18 cellular contexts compared by ENCODE assay signal in the genomic region with DNA sequence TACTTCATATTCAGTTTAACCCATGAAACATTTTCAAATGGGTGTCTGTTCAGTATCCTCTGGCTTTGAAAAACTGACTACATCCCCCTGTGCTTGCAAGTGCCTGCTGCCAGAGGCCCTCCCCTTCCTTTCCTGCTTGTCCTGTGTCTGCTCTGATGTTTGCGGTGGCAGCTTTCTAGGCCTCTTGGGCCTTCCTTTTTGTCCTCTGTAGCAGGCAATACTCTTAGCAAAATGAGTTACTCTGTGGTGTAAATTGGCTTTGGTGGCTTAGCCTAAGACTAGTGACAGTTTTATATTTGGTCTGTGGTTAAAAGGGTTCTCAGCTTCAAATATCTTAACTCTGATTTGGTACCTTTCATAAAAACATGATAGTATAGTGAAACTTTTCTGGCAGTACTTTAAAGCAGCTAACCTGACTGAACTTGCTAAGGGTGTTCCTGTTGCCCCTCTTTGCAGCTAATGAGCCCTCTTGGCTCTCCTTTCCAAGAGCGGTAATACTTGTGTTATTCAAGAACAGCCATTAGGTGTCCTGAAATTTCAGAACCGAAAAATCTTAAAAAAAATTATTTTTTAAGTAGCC.
DNase-seq lines count a peak whose midpoint lies in the region; ATAC-seq and TF ChIP-seq lines count a peak whose summit lies in the region.
"Had no signal": no experiment of that assay in that cellular context is flagged by ENCODE, and none has a peak within 500 bp of the region (broad histone marks: within the 10 kb centered on the region; RNA-seq: fewer than 3 reads in every experiment).

No MANE protein-coding gene starts in this region.

- ATAC-seq in DND-41 (ENCODE audit: insufficient read depth, low read depth), result peak; percentile 50; the same call in 1 of the 3 replicates
- ATAC-seq in naive thymus-derived CD4-positive, alpha-beta T cell, result peak; percentile 24

- no peak overlapping the region for H3K4me3 Mint-ChIP-seq in activated CD4-positive, alpha-beta T cell treated with anti-CD3 and anti-CD28 coated beads, Interleukin-2, amount 10 ng/mL, durations not matched to agents 24 days and 14 days
- no peak overlapping the region for H3K4me3 Mint-ChIP-seq in activated T-helper 2 cell treated with anti-CD3 and anti-CD28 coated beads, Interferon-gamma antibody, Interleukin-2, Interleukin-4, amounts not matched to agents 10 μg/mL and 5 μg/mL and 100 μg/mL, durations not matched to agents 14 hours and 24 hours and 36 hours (ENCODE audit: low read depth)
- peak overlapping the region in 4 of 10 donors; percentile 0 to 46 (median 24) for H3K4me3 Mint-ChIP-seq in naive thymus-derived CD4-positive, alpha-beta T cell

- H3K9me3 ChIP-seq in DND-41 (ENCODE audit: insufficient read depth, low read length, severe bottlenecking), result no peaks in the 10 kb centered on the region
- no peaks in the 10 kb centered on the region for H3K9me3 ChIP-seq in naive thymus-derived CD4-positive, alpha-beta T cell (ENCODE audit: control insufficient read depth in 2 of 3, low read length in 3 of 3)
- H3K9me3 ChIP-seq: BLaER1 treated with 17β-estradiol and CSF1 and Interleukin-3, amounts not matched to agents 10 nM and 100 nM; Peyer's patch; transverse colon had no signal

- no peaks in the 10 kb centered on the region for H3K79me2 ChIP-seq in DND-41 (ENCODE audit: insufficient read depth, low read length)
- H3K79me2 ChIP-seq: parathyroid adenoma had no signal

- no peaks in the 10 kb centered on the region for H3K27me3 Mint-ChIP-seq in activated CD4-positive, alpha-beta T cell treated with anti-CD3 and anti-CD28 coated beads, Interleukin-2, amount 10 ng/mL, durations not matched to agents 24 days and 14 days
- no peaks in the 10 kb centered on the region for H3K27me3 Mint-ChIP-seq in activated T-helper 2 cell treated with anti-CD3 and anti-CD28 coated beads, Interferon-gamma antibody, Interleukin-2, Interleukin-4, amounts not matched to agents 10 μg/mL and 5 μg/mL and 100 μg/mL, durations not matched to agents 14 hours and 24 hours and 36 hours (ENCODE audit: low read depth)
- H3K27me3 Mint-ChIP-seq in naive thymus-derived CD4-positive, alpha-beta T cell, result no peaks in the 10 kb centered on the region

- no peak overlapping the region for H3K27ac ChIP-seq in DND-41 (ENCODE audit: low read length)
- peak overlapping the region; percentile 58 for H3K27ac ChIP-seq in naive thymus-derived CD4-positive, alpha-beta T cell (ENCODE audit: low read depth, low read length)
- H3K27ac ChIP-seq: BLaER1 treated with 17β-estradiol and CSF1 and Interleukin-3, amounts not matched to agents 10 nM and 100 nM; parathyroid adenoma; Peyer's patch; transverse colon had no signal

- no peak for TF ChIP-seq CTCF in DND-41 (IDR thresholded peaks at IDR 0.05; ENCODE audit: borderline replicate concordance, extremely low read depth, low read length, poor library complexity, severe bottlenecking)

- no peak overlapping the region for H3K4me3 ChIP-seq in DND-41 (ENCODE audit: low read depth in 1 of 2, low read length in 2 of 2)
- no peak overlapping the region for H3K4me3 ChIP-seq in naive thymus-derived CD4-positive, alpha-beta T cell (ENCODE audit: low read length)
- H3K4me3 ChIP-seq: BLaER1 treated with 17β-estradiol and CSF1 and Interleukin-3, amounts not matched to agents 10 nM and 100 nM; Peyer's patch; transverse colon had no signal

- H2AFZ ChIP-seq in DND-41 (ENCODE audit: low read depth, low read length), result no peak overlapping the region
- H2AFZ ChIP-seq: parathyroid adenoma had no signal

- H3K36me3 Mint-ChIP-seq in activated CD4-positive, alpha-beta T cell treated with anti-CD3 and anti-CD28 coated beads, Interleukin-2, amount 10 ng/mL, durations not matched to agents 24 days and 14 days (ENCODE audit: low read depth), result peaks cover 53% of the 10 kb centered on the region
- peaks cover 78% of the 10 kb centered on the region for H3K36me3 Mint-ChIP-seq in activated T-helper 2 cell treated with anti-CD3 and anti-CD28 coated beads, Interferon-gamma antibody, Interleukin-2, Interleukin-4, amounts not matched to agents 10 μg/mL and 5 μg/mL and 100 μg/mL, durations not matched to agents 14 hours and 24 hours and 36 hours (ENCODE audit: low read depth)
- H3K36me3 Mint-ChIP-seq in naive thymus-derived CD4-positive, alpha-beta T cell, result peaks cover 33 to 93% (median 83%) of the 10 kb centered on the region in 5 donors

- H3K4me1 ChIP-seq in DND-41 (ENCODE audit: insufficient read depth, low read length), result no peaks in the 10 kb centered on the region
- no peaks in the 10 kb centered on the region for H3K4me1 ChIP-seq in naive thymus-derived CD4-positive, alpha-beta T cell (ENCODE audit: control insufficient read depth in 2 of 2, insufficient read depth in 2 of 2, low read length in 2 of 2)
- H3K4me1 ChIP-seq: parathyroid adenoma, Peyer's patch, transverse colon had no signal

- H4K20me1 ChIP-seq in DND-41 (ENCODE audit: insufficient read depth, low read length), result no peaks in the 10 kb centered on the region

- H3K9me3 Mint-ChIP-seq in activated CD4-positive, alpha-beta T cell treated with anti-CD3 and anti-CD28 coated beads, Interleukin-2, amount 10 ng/mL, durations not matched to agents 24 days and 14 days, result peaks cover 4% of the 10 kb centered on the region
- H3K9me3 Mint-ChIP-seq in activated T-helper 2 cell treated with anti-CD3 and anti-CD28 coated beads, Interferon-gamma antibody, Interleukin-2, Interleukin-4, amounts not matched to agents 10 μg/mL and 5 μg/mL and 100 μg/mL, durations not matched to agents 14 hours and 24 hours and 36 hours, result no peaks in the 10 kb centered on the region
- H3K9me3 Mint-ChIP-seq in naive thymus-derived CD4-positive, alpha-beta T cell, result peaks cover 0 to 8% (median 0%) of the 10 kb centered on the region in 11 donors

- peak; percentile 76 for DNase-seq in activated CD4-positive, alpha-beta T cell treated with anti-CD3 and anti-CD28 coated beads, Interleukin-2, amount 10 ng/mL, durations not matched to agents 24 days and 14 days
- DNase-seq in activated CD4-positive, alpha-beta T cell treated with anti-CD3 and anti-CD28 coated beads, Interleukin-2, amount 50 U/mL, for 1 hour, result no peak
- DNase-seq in DND-41 (peak; percentile 18), iPS-NIHi7 (ENCODE audit: extremely low spot score) (no peak), retina (no peak), NCI-H2107 treated with DMSO at 0.1 percent for 48 hours (lab: John Stamatoyannopoulos, UW; ENCODE audit: unreplicated experiment) (no peak)
- DNase-seq in activated T-helper 2 cell treated with anti-CD3 and anti-CD28 coated beads, Interferon-gamma antibody, Interleukin-2, Interleukin-4, amounts not matched to agents 10 μg/mL and 5 μg/mL and 100 μg/mL, durations not matched to agents 14 hours and 24 hours and 36 hours (ENCODE audit: low spot score), result peak; percentile 19
- DNase-seq in naive thymus-derived CD4-positive, alpha-beta T cell, result peak in 2 of 9 donors; percentile 1 to 4
- DNase-seq: cerebellar nuclear complex; IMR-90; NCI-H1092 treated with DMSO at 0.1 percent for 48 hours; NCI-H774; Peyer's patch; small intestine; stimulated activated CD4-positive, alpha-beta T cell treated with anti-CD3 and anti-CD28 coated beads, Interleukin-4, amount 100 ng/mL, for 4 hours; transverse colon had no signal

- H3K27ac Mint-ChIP-seq in activated CD4-positive, alpha-beta T cell treated with anti-CD3 and anti-CD28 coated beads, Interleukin-2, amount 10 ng/mL, durations not matched to agents 24 days and 14 days, result peak overlapping the region; percentile 67
- H3K27ac Mint-ChIP-seq in activated T-helper 2 cell treated with anti-CD3 and anti-CD28 coated beads, Interferon-gamma antibody, Interleukin-2, Interleukin-4, amounts not matched to agents 10 μg/mL and 5 μg/mL and 100 μg/mL, durations not matched to agents 14 hours and 24 hours and 36 hours, result peak overlapping the region; percentile 78
- H3K27ac Mint-ChIP-seq in naive thymus-derived CD4-positive, alpha-beta T cell, result peak overlapping the region; percentile 0 to 88 (median 57)

- intact Hi-C loops in activated CD4-positive, alpha-beta T cell treated with anti-CD3 and anti-CD28 coated beads, Interleukin-2, amount 10 ng/mL, durations not matched to agents 24 days and 14 days (cut with micrococcal nuclease), result no loop called here
- intact Hi-C loops in activated T-helper 2 cell treated with anti-CD3 and anti-CD28 coated beads, Interferon-gamma antibody, Interleukin-2, Interleukin-4, amounts not matched to agents 10 μg/mL and 5 μg/mL and 100 μg/mL, durations not matched to agents 14 hours and 24 hours and 36 hours (cut with micrococcal nuclease), result no loop called here
- intact Hi-C loops in naive thymus-derived CD4-positive, alpha-beta T cell (cut with micrococcal nuclease), result no loop called here

- CTCF ChIA-PET in naive thymus-derived CD4-positive, alpha-beta T cell (lab: Charles Lee), result no interaction called here

- no peaks in the 10 kb centered on the region for H3K27me3 ChIP-seq in DND-41 (ENCODE audit: insufficient read depth, low read length, poor library complexity)
- H3K27me3 ChIP-seq in naive thymus-derived CD4-positive, alpha-beta T cell (ENCODE audit: control insufficient read depth in 2 of 2, insufficient read depth in 2 of 2, low read length in 2 of 2), result no peaks in the 10 kb centered on the region
- H3K27me3 ChIP-seq: BLaER1 treated with 17β-estradiol and CSF1 and Interleukin-3, amounts not matched to agents 10 nM and 100 nM; Peyer's patch; transverse colon had no signal

- H3K9ac ChIP-seq in DND-41 (ENCODE audit: low read depth, low read length), result no peak overlapping the region
- H3K9ac ChIP-seq: parathyroid adenoma had no signal

- H3K4me2 ChIP-seq in DND-41 (ENCODE audit: insufficient read depth, low read length), result no peak overlapping the region

- H3K4me1 Mint-ChIP-seq in activated CD4-positive, alpha-beta T cell treated with anti-CD3 and anti-CD28 coated beads, Interleukin-2, amount 10 ng/mL, durations not matched to agents 24 days and 14 days, result peaks cover 9% of the 10 kb centered on the region
- peaks cover 17% of the 10 kb centered on the region for H3K4me1 Mint-ChIP-seq in activated T-helper 2 cell treated with anti-CD3 and anti-CD28 coated beads, Interferon-gamma antibody, Interleukin-2, Interleukin-4, amounts not matched to agents 10 μg/mL and 5 μg/mL and 100 μg/mL, durations not matched to agents 14 hours and 24 hours and 36 hours (ENCODE audit: low read depth)
- H3K4me1 Mint-ChIP-seq in naive thymus-derived CD4-positive, alpha-beta T cell, result peaks cover 2 to 37% (median 21%) of the 10 kb centered on the region in 7 donors

- peaks cover 55% of the 10 kb centered on the region for H3K36me3 ChIP-seq in DND-41 (ENCODE audit: insufficient read depth, low read length)
- H3K36me3 ChIP-seq in naive thymus-derived CD4-positive, alpha-beta T cell (ENCODE audit: control insufficient read depth in 2 of 3, insufficient read depth in 3 of 3, low read length in 3 of 3), result peaks cover 7 to 56% (median 10%) of the 10 kb centered on the region in 3 experiments

- POLR2A ChIA-PET in naive thymus-derived CD4-positive, alpha-beta T cell (lab: Charles Lee), result no interaction called here

Comparison
In these comparisons a context has a peak if more than half of its experiments do, and no peak if none do; other contexts are left out.
1. DNase-seq: peak in activated CD4-positive, alpha-beta T cell treated with anti-CD3 and anti-CD28 coated beads, Interleukin-2, amount 10 ng/mL, durations not matched to agents 24 days and 14 days (single experiment), DND-41 (single experiment) and activated T-helper 2 cell treated with anti-CD3 and anti-CD28 coated beads, Interferon-gamma antibody, Interleukin-2, Interleukin-4, amounts not matched to agents 10 μg/mL and 5 μg/mL and 100 μg/mL, durations not matched to agents 14 hours and 24 hours and 36 hours (single experiment); none in activated CD4-positive, alpha-beta T cell treated with anti-CD3 and anti-CD28 coated beads, Interleukin-2, amount 50 U/mL, for 1 hour (single experiment), iPS-NIHi7 (single experiment), retina (single experiment) and NCI-H2107 treated with DMSO at 0.1 percent for 48 hours (single experiment).
2. Peak in every context shown above with its lines, with median percentiles within 50 percentile points of each other: H3K27ac Mint-ChIP-seq.